8 cellular contexts compared by ENCODE assay signal in the genomic region with DNA sequence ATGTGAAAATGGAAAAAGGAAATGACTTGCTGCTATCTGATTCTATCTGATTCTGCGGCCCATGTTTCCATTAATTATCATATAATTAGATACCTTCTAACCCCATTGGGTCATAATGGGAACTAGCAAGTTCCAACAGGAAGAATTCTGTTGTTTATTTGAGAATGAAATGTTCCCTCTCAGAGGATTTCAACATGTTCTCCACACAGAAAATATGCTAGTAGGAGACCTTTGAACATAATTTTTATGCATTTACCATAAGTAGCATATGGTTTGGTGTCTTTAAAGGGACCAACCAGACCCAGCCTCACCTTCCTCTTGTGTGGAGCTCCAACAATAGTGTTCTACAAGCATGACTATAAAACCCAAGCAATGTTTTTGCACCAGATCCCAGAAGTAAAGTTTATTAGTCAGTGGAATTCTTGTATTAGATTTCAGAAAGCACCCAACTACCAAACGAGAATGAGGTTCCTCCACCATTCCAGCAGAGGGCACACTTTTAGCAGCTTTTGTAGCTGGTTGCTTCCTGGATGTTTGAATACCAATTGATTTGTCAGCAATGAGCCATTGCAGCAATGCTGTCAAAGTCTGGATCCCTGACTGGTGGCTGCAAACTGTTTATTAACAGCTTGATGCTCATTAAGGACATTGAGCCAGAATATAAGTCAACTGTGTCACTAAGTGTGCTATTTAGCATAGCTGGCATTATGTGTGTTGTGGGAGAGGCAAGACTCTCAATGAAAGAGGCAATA.
A peak's percentile ranks its signal among the peaks of the same experiment; 100 is the strongest.
DNase-seq lines count a peak whose midpoint lies in the region; ATAC-seq and TF ChIP-seq lines count a peak whose summit lies in the region.

No MANE protein-coding gene starts in this region.

- no peak for TF ChIP-seq POLR2A in uterus (IDR thresholded peaks at IDR 0.05)

- TF ChIP-seq CTCF in uterus (IDR thresholded peaks at IDR 0.05), result no peak

- no peak overlapping the region for H3K27ac ChIP-seq in uterus

- ATAC-seq in GM18861 (IDR thresholded peaks at IDR 0.05; ENCODE audit: unreplicated experiment), result peak; percentile 73
- peak; percentile 83 for ATAC-seq in HG02970 (IDR thresholded peaks at IDR 0.05; ENCODE audit: low FRiP score, unreplicated experiment)

- DNase-seq in COLO668 (lab: John Stamatoyannopoulos, UW; ENCODE audit: unreplicated experiment), result peak; percentile 0
- peak; percentile 13 to 50 for DNase-seq in NCI-H2081 (lab: John Stamatoyannopoulos, UW)
- peak; percentile 3 for DNase-seq in activated CD4-positive, alpha-beta T cell treated with anti-CD3 and anti-CD28 coated beads, Interleukin-2, amount 50 U/mL, for 1 hour
- DNase-seq in foreskin melanocyte, result peak; percentile 53
- peak; percentile 37 for DNase-seq in smooth muscle cell of the brain vasculature (ENCODE audit: low read depth, low spot score)
- no peak for DNase-seq in uterus

- H3K9me3 ChIP-seq in uterus, result no peaks in the 10 kb centered on the region

- no peaks in the 10 kb centered on the region for H3K36me3 ChIP-seq in uterus

- no peak overlapping the region for H3K4me3 ChIP-seq in uterus

- no peaks in the 10 kb centered on the region for H3K27me3 ChIP-seq in uterus

- intact Hi-C loops in uterus (cut with DNase I; ENCODE audit: low total_unique reads), result no loop called here

- no peaks in the 10 kb centered on the region for H3K4me1 ChIP-seq in uterus

Comparison
In these comparisons a context has a peak if more than half of its experiments do, and no peak if none do; other contexts are left out.
1. DNase-seq: peak in COLO668 (single experiment), NCI-H2081 (2 of 2), activated CD4-positive, alpha-beta T cell treated with anti-CD3 and anti-CD28 coated beads, Interleukin-2, amount 50 U/mL, for 1 hour (single experiment), foreskin melanocyte (single experiment) and smooth muscle cell of the brain vasculature (single experiment); none in uterus (0 of 2).